In genomic region chr17:39925282-39926134, GRCh38 we compare ENCODE assay signal across 1 cellular context.
TF ChIP-seq lines count a peak whose summit lies in the region.

No MANE protein-coding gene starts in this region.

TF ChIP-seq in IMR-90, 13 proteins besides CTCF, POLR2A, EP300 and RAD21:
- TF ChIP-seq MAFK (IDR thresholded peaks at IDR 0.05; ENCODE audit: low read depth, low read length) (no peak), BHLHE40 (IDR thresholded peaks at IDR 0.05; ENCODE audit: low read depth, low read length) (no peak), CHD1 (IDR thresholded peaks at IDR 0.05; ENCODE audit: low read depth, low read length) (no peak), RFX5 (IDR thresholded peaks at IDR 0.05; ENCODE audit: low read depth, low read length) (no peak), USF2 (IDR thresholded peaks at IDR 0.05; ENCODE audit: low read depth, low read length) (no peak), CEBPB (IDR thresholded peaks at IDR 0.05; ENCODE audit: low read depth, low read length) (no peak), MXI1 (IDR thresholded peaks at IDR 0.05; ENCODE audit: borderline replicate concordance, low read depth, low read length) (no peak), MAZ (IDR thresholded peaks at IDR 0.05; ENCODE audit: borderline replicate concordance, low read depth, low read length) (no peak), NFE2L2 (IDR thresholded peaks at IDR 0.05; ENCODE audit: low read depth, low read length) (no peak), RCOR1 (IDR thresholded peaks at IDR 0.05; ENCODE audit: insufficient replicate concordance, low read length) (no peak)
